In the genomic region with DNA sequence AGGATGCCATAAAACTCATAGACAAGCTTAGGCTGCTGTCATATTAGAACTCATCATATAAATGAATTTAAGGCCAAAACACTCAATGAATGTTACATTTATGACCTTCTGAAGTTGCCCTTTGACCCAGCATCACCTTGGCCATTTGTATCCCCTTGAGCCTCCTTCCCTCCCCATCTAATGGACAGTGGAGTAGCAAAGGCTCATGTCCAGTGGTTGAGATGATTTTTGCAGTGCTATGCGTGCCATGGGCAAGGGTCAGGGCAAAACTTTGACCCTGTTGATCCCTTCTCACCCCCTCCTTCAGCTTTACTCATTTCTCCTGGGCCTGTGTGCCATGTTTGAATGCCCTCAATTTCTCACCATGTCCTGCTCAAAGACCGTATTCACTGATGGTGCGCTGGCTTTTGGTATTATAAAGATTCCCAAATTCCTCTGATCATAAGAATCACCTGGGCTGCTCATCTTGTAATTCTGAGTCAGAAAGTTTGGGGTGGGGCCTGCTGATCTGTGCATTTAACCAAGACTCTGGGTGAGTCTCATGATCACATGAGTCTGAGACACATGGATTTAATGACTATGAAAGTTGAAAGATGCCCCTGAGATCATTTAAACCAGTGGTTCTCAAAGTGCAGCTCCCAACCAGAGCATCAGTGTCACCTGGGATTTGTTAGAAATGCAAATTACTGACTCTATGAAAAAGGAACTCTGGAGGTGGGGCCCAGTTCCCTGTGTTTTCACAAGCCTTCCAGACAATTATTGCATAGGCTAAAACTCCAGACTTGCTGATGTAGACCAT, we compare ENCODE assay signal across 12 cellular contexts. TPM values are rescaled to one million over a fixed set of nuclear protein-coding genes. Genes with fewer than 3 reads are reported as not detected.
DNase-seq lines count a peak whose midpoint lies in the region; ATAC-seq, FAIRE-seq and TF ChIP-seq lines count a peak whose summit lies in the region.
"Had no signal": no experiment of that assay in that cellular context is flagged by ENCODE, and none has a peak within 500 bp of the region (broad histone marks: within the 10 kb centered on the region; RNA-seq: fewer than 3 reads in every experiment).

No MANE protein-coding gene starts in this region.

- H3K36me3 ChIP-seq in small intestine (ENCODE audit: control insufficient read depth in 2 of 2, insufficient read depth in 2 of 2, low read length in 2 of 2) (no peaks in the 10 kb centered on the region), sigmoid colon (no peaks in the 10 kb centered on the region)
- H3K36me3 ChIP-seq: neutrophil had no signal

- FAIRE-seq in small intestine (lab: Jason Lieb, UNC): no peak
- FAIRE-seq: islet of Langerhans had no signal

- ATAC-seq in GM21423 (IDR thresholded peaks at IDR 0.05; ENCODE audit: unreplicated experiment) (peak; percentile 22), HG03342 (IDR thresholded peaks at IDR 0.05; ENCODE audit: unreplicated experiment) (peak; percentile 26), esophagus mucosa (peak; percentile 29), right cardiac atrium (no peak), GM18520 (IDR thresholded peaks at IDR 0.05; ENCODE audit: unreplicated experiment) (no peak)

- H3K4me1 ChIP-seq in small intestine (ENCODE audit: control insufficient read depth in 2 of 2, insufficient read depth in 1 of 2, low read depth in 1 of 2, low read length in 1 of 2): no peaks in the 10 kb centered on the region
- no peaks in the 10 kb centered on the region for H3K4me1 ChIP-seq in sigmoid colon
- H3K4me1 ChIP-seq in right cardiac atrium (ENCODE audit: control insufficient read depth, insufficient read depth, low read length): no peaks in the 10 kb centered on the region

- H3K27ac ChIP-seq in small intestine (ENCODE audit: low read depth in 1 of 2, low read length in 1 of 2) (no peak overlapping the region), sigmoid colon (no peak overlapping the region), right cardiac atrium (ENCODE audit: low read length) (no peak overlapping the region)
- H3K27ac ChIP-seq: neutrophil had no signal

- H3K27me3 ChIP-seq in small intestine (ENCODE audit: control insufficient read depth in 2 of 2, insufficient read depth in 2 of 2, low read length in 2 of 2) (no peaks in the 10 kb centered on the region), sigmoid colon (no peaks in the 10 kb centered on the region), right cardiac atrium (ENCODE audit: control insufficient read depth, insufficient read depth) (no peaks in the 10 kb centered on the region)
- H3K27me3 ChIP-seq: neutrophil had no signal

- H3K4me3 ChIP-seq in small intestine (ENCODE audit: low read depth in 1 of 2, low read length in 2 of 2): no peak overlapping the region
- no peak overlapping the region for H3K4me3 ChIP-seq in sigmoid colon
- H3K4me3 ChIP-seq in right cardiac atrium (ENCODE audit: low read length): no peak overlapping the region

- 88 to 97% (median 95%) methylated on average over 3 of the region's 3 CpGs for WGBS in small intestine, 3 donors
- 90 to 94% methylated on average over 3 of the region's 3 CpGs for WGBS in sigmoid colon, 2 donors
- WGBS in right cardiac atrium: 96% methylated on average over 3 of the region's 3 CpGs

- DNase-seq in GM13977 (ENCODE audit: low spot score): peak; percentile 39
- no peak for DNase-seq in small intestine
- no peak for DNase-seq in sigmoid colon
- no peak for DNase-seq in right cardiac atrium
- DNase-seq: activated CD4-positive, CD25-positive, alpha-beta regulatory T cell treated with anti-CD3 and anti-CD28 coated beads, Interleukin-2, amount 50 U/mL, for 72 hours; NCI-H1930 had no signal

- TF ChIP-seq POLR2A in sigmoid colon (IDR thresholded peaks at IDR 0.05): no peak

- intact Hi-C loops in sigmoid colon (cut with DNase I): no loop called here
- intact Hi-C loops in right cardiac atrium (cut with DNase I): loop anchor here in 1 of 4 donors (10.0 kb wide), 1 partner anchor 213 kb away; no protein-coding TSS in a partner anchor

- no peak for TF ChIP-seq EP300 in sigmoid colon (IDR thresholded peaks at IDR 0.05)

- no peak for TF ChIP-seq CTCF in GM13977 (IDR thresholded peaks at IDR 0.05; ENCODE audit: extremely low read depth, insufficient read depth, missing control alignments)
- TF ChIP-seq CTCF in sigmoid colon (IDR thresholded peaks at IDR 0.05): no peak

- no peaks in the 10 kb centered on the region for H3K9me3 ChIP-seq in small intestine (ENCODE audit: control insufficient read depth, low read depth)
- H3K9me3 ChIP-seq in sigmoid colon: no peaks in the 10 kb centered on the region
- no peaks in the 10 kb centered on the region for H3K9me3 ChIP-seq in right cardiac atrium (ENCODE audit: control insufficient read depth, low read length)
- H3K9me3 ChIP-seq: neutrophil had no signal

- in situ Hi-C loops in GM13977 (cut with MboI; ENCODE audit: low pct_unique_long_range_greater_than_20kb, low sequenced_read_pairs, unreplicated experiment): loop anchor here (5.0 kb wide), 1 partner anchor 60 kb away; no protein-coding TSS in a partner anchor

RNA-seq across cellular contexts. Expression of gene IL20RA, which starts 57.5 kb away (rescaled TPM):
- total RNA-seq in esophagus mucosa: 13.3 TPM
- 1 to 10 TPM in 2 of 3 donors, under 1 TPM in 1; 0.81 to 3.0 (median 1.8) TPM for polyA plus RNA-seq in small intestine
- 1 to 10 TPM in 2 of 4 donors, under 1 TPM in 2; 0.28 to 1.8 (median 1.1) TPM for total RNA-seq in sigmoid colon
- 1 to 10 TPM; 3.8 to 7.2 (median 6.0) TPM for polyA plus RNA-seq in sigmoid colon
- 1 to 10 TPM in 2 of 4 donors, under 1 TPM in 2; 0.11 to 2.5 (median 1.3) TPM for total RNA-seq in right cardiac atrium
- 3.7 TPM for polyA plus RNA-seq in right cardiac atrium

Comparison
In these comparisons a context has a peak if more than half of its experiments do, and no peak if none do; other contexts are left out.
1. ATAC-seq: peak in GM21423 (single experiment), HG03342 (single experiment) and esophagus mucosa (single experiment); none in right cardiac atrium (0 of 2) and GM18520 (single experiment).